1 cellular context compared by ENCODE assay signal in genomic region chr5:83556190-83556589, GRCh38.
TF ChIP-seq lines count a peak whose summit lies in the region.

No MANE protein-coding gene starts in this region.

TF ChIP-seq in IMR-90, 13 proteins besides CTCF, POLR2A, EP300 and RAD21:
- TF ChIP-seq, protein P1, sequence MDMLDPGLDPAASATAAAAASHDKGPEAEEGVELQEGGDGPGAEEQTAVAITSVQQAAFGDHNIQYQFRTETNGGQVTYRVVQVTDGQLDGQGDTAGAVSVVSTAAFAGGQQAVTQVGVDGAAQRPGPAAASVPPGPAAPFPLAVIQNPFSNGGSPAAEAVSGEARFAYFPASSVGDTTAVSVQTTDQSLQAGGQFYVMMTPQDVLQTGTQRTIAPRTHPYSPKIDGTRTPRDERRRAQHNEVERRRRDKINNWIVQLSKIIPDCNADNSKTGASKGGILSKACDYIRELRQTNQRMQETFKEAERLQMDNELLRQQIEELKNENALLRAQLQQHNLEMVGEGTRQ (IDR thresholded peaks at IDR 0.05; ENCODE audit: low read depth, low read length) = no peak
- TF ChIP-seq RCOR1 (IDR thresholded peaks at IDR 0.05; ENCODE audit: insufficient replicate concordance, low read length) = no peak
- TF ChIP-seq FOS (IDR thresholded peaks at IDR 0.05; ENCODE audit: low read depth, low read length) = no peak
- TF ChIP-seq MAZ (IDR thresholded peaks at IDR 0.05; ENCODE audit: borderline replicate concordance, low read depth, low read length) = no peak
- TF ChIP-seq ELK1 (IDR thresholded peaks at IDR 0.05; ENCODE audit: borderline replicate concordance, low read depth, low read length) = no peak
- no peak for TF ChIP-seq CEBPB (IDR thresholded peaks at IDR 0.05; ENCODE audit: low read depth, low read length)
- no peak for TF ChIP-seq MXI1 (IDR thresholded peaks at IDR 0.05; ENCODE audit: borderline replicate concordance, low read depth, low read length)
- no peak for TF ChIP-seq NFE2L2 (IDR thresholded peaks at IDR 0.05; ENCODE audit: low read depth, low read length)
- no peak for TF ChIP-seq BHLHE40 (IDR thresholded peaks at IDR 0.05; ENCODE audit: low read depth, low read length)
- no peak for TF ChIP-seq SMC3 (IDR thresholded peaks at IDR 0.05; ENCODE audit: low read depth, low read length)
- TF ChIP-seq CHD1 (IDR thresholded peaks at IDR 0.05; ENCODE audit: low read depth, low read length) = no peak
- no peak for TF ChIP-seq RFX5 (IDR thresholded peaks at IDR 0.05; ENCODE audit: low read depth, low read length)
- no peak for TF ChIP-seq MAFK (IDR thresholded peaks at IDR 0.05; ENCODE audit: low read depth, low read length)
